In genomic region chrY:13478126-13478750, GRCh38 we compare ENCODE assay signal across 8 cellular contexts. TPM values are rescaled to one million over a fixed set of nuclear protein-coding genes. Genes with fewer than 3 reads are reported as not detected.
DNase-seq lines count a peak whose midpoint lies in the region; ATAC-seq and TF ChIP-seq lines count a peak whose summit lies in the region.

No MANE protein-coding gene starts in this region.

- peaks cover 0 to 14% (median 0%) of the 10 kb centered on the region in 4 donors for H3K4me1 ChIP-seq in tibial artery

- no peak for TF ChIP-seq CTCF in tibial artery (IDR thresholded peaks at IDR 0.05)

- peak; percentile 51 for DNase-seq in GF-D8 (lab: John Stamatoyannopoulos, UW)
- peak; percentile 32 for DNase-seq in M059J (ENCODE audit: low read depth)
- peak; percentile 7 for DNase-seq in activated effector memory CD4-positive, alpha-beta T cell treated with Interleukin-2 at 50 U/mL for 16 hours
- peak; percentile 36 for DNase-seq in kidney glomerular epithelial cell (lab: John Stamatoyannopoulos, UW)
- DNase-seq in tibial artery = peak; percentile 39 to 67
- DNase-seq in NCI-H146 treated with DMSO at 0.1 percent for 48 hours (lab: John Stamatoyannopoulos, UW; ENCODE audit: unreplicated experiment) = no peak

- intact Hi-C loops in tibial artery (cut with DNase I; ENCODE audit: low total_unique reads) = no loop called here

- H3K27ac ChIP-seq in tibial artery = peak overlapping the region; percentile 92 to 93

- H3K36me3 ChIP-seq in tibial artery = no peaks in the 10 kb centered on the region

- ATAC-seq in HG02642 (IDR thresholded peaks at IDR 0.05; ENCODE audit: poor library complexity, unreplicated experiment) = no peak
- no peak for ATAC-seq in HG03095 (IDR thresholded peaks at IDR 0.05; ENCODE audit: unreplicated experiment)

- no peaks in the 10 kb centered on the region for H3K9me3 ChIP-seq in tibial artery

- no peaks in the 10 kb centered on the region for H3K27me3 ChIP-seq in tibial artery

- peak overlapping the region; percentile 71 for H3K4me3 ChIP-seq in tibial artery

RNA-seq across cellular contexts. Expression of gene UTY, which starts 1.6 kb away (rescaled TPM):
- 2.0 and 2.3 TPM in 2 replicates for total RNA-seq in M059J (2014; rRNA removed; shearing (Covaris generic))
